22 cellular contexts compared by ENCODE assay signal in the genomic region with DNA sequence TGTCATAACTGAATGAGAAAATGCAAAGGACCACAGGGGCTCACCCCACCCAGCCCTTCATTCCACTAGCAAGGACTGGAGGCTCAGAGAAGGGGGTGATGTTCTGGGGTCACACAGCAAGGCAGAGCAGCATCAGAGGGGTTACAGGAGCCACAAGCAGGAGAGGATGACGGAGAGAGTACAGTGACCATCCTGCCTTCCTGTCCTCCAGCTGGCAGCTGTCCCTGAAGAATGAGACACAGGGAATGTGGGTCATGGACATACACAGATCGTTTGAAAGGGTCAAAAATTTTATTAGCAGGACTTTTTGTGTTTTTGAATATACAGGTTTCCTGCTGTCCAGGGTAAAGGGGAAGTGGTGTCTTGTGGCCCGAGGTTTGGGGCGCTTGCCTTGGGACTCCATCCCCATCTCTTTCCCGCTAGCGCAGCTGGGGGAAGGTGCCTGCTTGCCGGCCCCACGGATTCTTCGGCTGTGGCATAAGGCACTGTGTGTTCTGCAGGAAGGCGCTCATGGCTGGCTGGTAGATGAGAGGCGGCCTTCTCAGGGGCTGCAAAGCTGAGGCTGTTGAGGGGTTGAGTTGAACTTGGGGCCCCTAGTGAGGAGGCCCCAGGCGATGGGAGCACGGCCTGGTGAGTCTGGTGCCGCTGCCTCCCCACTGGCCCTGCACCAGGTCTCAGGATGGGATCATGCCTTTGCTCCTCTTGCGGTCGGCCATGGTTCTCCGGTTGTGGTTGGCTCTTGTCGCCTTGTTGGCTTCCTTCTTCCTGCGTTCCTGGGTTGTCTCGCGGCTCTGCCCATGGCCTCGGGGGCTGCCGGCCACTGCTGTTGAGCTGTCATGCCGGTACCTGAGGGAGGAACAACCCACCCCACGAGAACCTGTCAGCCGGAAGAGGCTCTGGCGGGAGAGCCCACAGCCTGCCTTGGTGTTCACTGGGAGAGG. TPM values are rescaled to one million over a fixed set of nuclear protein-coding genes. Genes with fewer than 3 reads are reported as not detected.
DNase-seq lines count a peak whose midpoint lies in the region; ATAC-seq and TF ChIP-seq lines count a peak whose summit lies in the region.
"Had no signal": no experiment of that assay in that cellular context is flagged by ENCODE, and none has a peak within 500 bp of the region (broad histone marks: within the 10 kb centered on the region; RNA-seq: fewer than 3 reads in every experiment).

No MANE protein-coding gene starts in this region.

- H2AFZ ChIP-seq in mammary epithelial cell (ENCODE audit: low read depth, low read length): no peak overlapping the region
- H2AFZ ChIP-seq: GM23248 had no signal

- peaks cover 0 to 6% of the 10 kb centered on the region in 2 donors for H3K36me3 Mint-ChIP-seq in activated naive CD4-positive, alpha-beta T cell treated with anti-CD3 and anti-CD28 coated beads, Interleukin-2, amount 50 U/mL, for 72 hours
- H3K36me3 Mint-ChIP-seq in progenitor cell of endocrine pancreas (ENCODE audit: insufficient read depth): peaks cover 35% of the 10 kb centered on the region

- ATAC-seq in activated naive CD4-positive, alpha-beta T cell treated with anti-CD3 and anti-CD28 coated beads, Interleukin-2, amount 50 U/mL, for 72 hours: no peak
- ATAC-seq in GM21447 (IDR thresholded peaks at IDR 0.05; ENCODE audit: unreplicated experiment): no peak
- ATAC-seq: CD8-positive, alpha-beta T cell; GM12878 had no signal

- DNase-seq in activated naive CD4-positive, alpha-beta T cell treated with anti-CD3 and anti-CD28 coated beads, Interleukin-2, amount 50 U/mL, for 72 hours (ENCODE audit: low spot score in 2 of 2): no peak
- DNase-seq in activated naive CD4-positive, alpha-beta T cell treated with anti-CD3 and anti-CD28 coated beads, Interleukin-2, amount 50 U/mL, for 16 hours: no peak
- DNase-seq in RWPE1 (ENCODE audit: low spot score) (no peak), mammary epithelial cell (no peak), progenitor cell of endocrine pancreas (ENCODE audit: low spot score, unreplicated experiment) (no peak), AML-193 (lab: John Stamatoyannopoulos, UW) (no peak), SW480 (ENCODE audit: low spot score) (no peak)
- DNase-seq: 8988T; CD8-positive, alpha-beta T cell; GDM1; GM23248; HCEC 1CT; KG1; NCI-H1092; NCI-H1694; NCI-H2107; NCI-H226; NCI-H524 treated with DMSO at 0.1 percent for 48 hours; SHP77 had no signal

- no peak overlapping the region for H3K4me2 ChIP-seq in mammary epithelial cell (ENCODE audit: insufficient read depth, low read depth, low read length)

- CTCF ChIA-PET in RWPE1 (lab: Yijun Ruan, JAX): no interaction called here
- CTCF ChIA-PET in mammary epithelial cell (lab: Charles Lee; ENCODE audit: low non-redundant PET): no interaction called here

- TSS peak; percentile 82 for BruUV-seq in mammary epithelial cell (replicated peaks; lab: Mats Ljungman, UMichigan)

- no peak overlapping the region for H3K9ac ChIP-seq in mammary epithelial cell (ENCODE audit: insufficient read depth, low read length)
- H3K9ac ChIP-seq: GM23248 had no signal

- H3K9me3 ChIP-seq in mammary epithelial cell (replicated peaks; ENCODE audit: insufficient read depth, low read length): no peaks in the 10 kb centered on the region

- H3K4me3 ChIP-seq in mammary epithelial cell (replicated peaks in 1 of 3; ENCODE audit: insufficient read depth in 1 of 3, low read depth in 2 of 3, low read length in 3 of 3): no peak overlapping the region
- H3K4me3 ChIP-seq: GM12878, GM23248 had no signal

- H3K27ac Mint-ChIP-seq in activated naive CD4-positive, alpha-beta T cell treated with anti-CD3 and anti-CD28 coated beads, Interleukin-2, amount 50 U/mL, for 72 hours: peak overlapping the region; percentile 6 to 95
- H3K27ac Mint-ChIP-seq in progenitor cell of endocrine pancreas: peak overlapping the region; percentile 27
- H3K27ac Mint-ChIP-seq: CD8-positive, alpha-beta T cell had no signal

- H3K4me1 ChIP-seq in mammary epithelial cell (ENCODE audit: insufficient read depth, low read length): peaks cover 3% of the 10 kb centered on the region

- intact Hi-C loops in mammary epithelial cell (cut with micrococcal nuclease): no loop called here

- TF ChIP-seq CTCF in RWPE1 (conservative IDR thresholded peaks at IDR 0.05; ENCODE audit: low read depth) (no peak), mammary epithelial cell (conservative IDR thresholded peaks at IDR 0.05 in 1 of 2, IDR thresholded peaks at IDR 0.05 in 1 of 2; ENCODE audit: extremely low read depth in 1 of 2, insufficient read depth in 1 of 2, low read depth in 1 of 2, low read length in 2 of 2) (no peak), progenitor cell of endocrine pancreas (IDR thresholded peaks at IDR 0.05; ENCODE audit: unreplicated experiment) (no peak)

- peaks cover 10% of the 10 kb centered on the region for H3K27me3 Mint-ChIP-seq in progenitor cell of endocrine pancreas

- 90% methylated on average over 22 of the region's 27 CpGs for WGBS in mammary epithelial cell (ENCODE audit: low coverage, missing lambda C conversion rate)

- peaks cover 13% of the 10 kb centered on the region for H3K36me3 ChIP-seq in mammary epithelial cell (ENCODE audit: insufficient read depth, low read length)

- no peaks in the 10 kb centered on the region for H3K27me3 ChIP-seq in mammary epithelial cell (ENCODE audit: insufficient read depth, low read length)

- H3K4me3 Mint-ChIP-seq in progenitor cell of endocrine pancreas (ENCODE audit: low read depth): no peak overlapping the region
- H3K4me3 Mint-ChIP-seq: CD8-positive, alpha-beta T cell had no signal

- in situ Hi-C loops in mammary epithelial cell (cut with MboI; ENCODE audit: low sequenced_read_pairs in 2 of 2): no loop called here

- H3K9me3 Mint-ChIP-seq in activated naive CD4-positive, alpha-beta T cell treated with anti-CD3 and anti-CD28 coated beads, Interleukin-2, amount 50 U/mL, for 72 hours: no peaks in the 10 kb centered on the region
- no peaks in the 10 kb centered on the region for H3K9me3 Mint-ChIP-seq in progenitor cell of endocrine pancreas (ENCODE audit: low read depth)
- H3K9me3 Mint-ChIP-seq: CD8-positive, alpha-beta T cell had no signal

- no peaks in the 10 kb centered on the region for H4K20me1 ChIP-seq in mammary epithelial cell (ENCODE audit: insufficient read depth, low read length)

- H3K27ac ChIP-seq in RWPE1: peak overlapping the region; percentile 25
- H3K27ac ChIP-seq in mammary epithelial cell (ENCODE audit: insufficient read depth, low read depth, low read length): no peak overlapping the region
- H3K27ac ChIP-seq: GM23248, HL-60 had no signal

- H3K79me2 ChIP-seq in mammary epithelial cell (ENCODE audit: insufficient read depth, low read length): no peaks in the 10 kb centered on the region

- POLR2A ChIA-PET in RWPE1 (lab: Yijun Ruan, JAX; ENCODE audit: low non-redundant PET): no interaction called here

- H3K4me1 Mint-ChIP-seq in progenitor cell of endocrine pancreas (ENCODE audit: low read depth): peaks cover 34% of the 10 kb centered on the region

- dilution Hi-C loops in mammary epithelial cell (cut with HindIII; ENCODE audit: low sequenced_read_pairs): no loop called here

RNA-seq across cellular contexts. Expression of a gene that starts 21.4 kb away (rescaled TPM):
- total RNA-seq in activated naive CD4-positive, alpha-beta T cell treated with anti-CD3 and anti-CD28 coated beads, Interleukin-2, amount 50 U/mL, for 72 hours: 100 to 1,000 TPM in 1 of 2 donors, 10 to 100 TPM in 1; 72.2 to 107 TPM
- total RNA-seq in mammary epithelial cell (10 to 100 TPM; 49.3 to 95.2 TPM), progenitor cell of endocrine pancreas (109 and 120 TPM in 2 replicates)
- 178 TPM for polyA plus RNA-seq in mammary epithelial cell
- 76.8 TPM for polyA minus RNA-seq in mammary epithelial cell

RNA-seq across cellular contexts. Expression of a gene that starts 21.8 kb away (rescaled TPM):
- 10 to 100 TPM; 16.3 to 18.6 TPM for total RNA-seq in activated naive CD4-positive, alpha-beta T cell treated with anti-CD3 and anti-CD28 coated beads, Interleukin-2, amount 50 U/mL, for 72 hours
- total RNA-seq in mammary epithelial cell: 10 to 100 TPM; 15.3 to 15.5 TPM
- 15.1 TPM for polyA plus RNA-seq in mammary epithelial cell
- polyA minus RNA-seq in mammary epithelial cell: 11.3 TPM
- 21.1 and 21.2 TPM in 2 replicates for total RNA-seq in progenitor cell of endocrine pancreas

RNA-seq across cellular contexts. Expression of a gene that starts 49.5 kb away (rescaled TPM):
- 10 to 100 TPM; 55.0 to 73.2 TPM for total RNA-seq in activated naive CD4-positive, alpha-beta T cell treated with anti-CD3 and anti-CD28 coated beads, Interleukin-2, amount 50 U/mL, for 72 hours
- total RNA-seq in mammary epithelial cell: 10 to 100 TPM; 41.3 to 72.2 TPM
- 41.7 TPM for polyA plus RNA-seq in mammary epithelial cell
- polyA minus RNA-seq in mammary epithelial cell: 155 TPM
- total RNA-seq in progenitor cell of endocrine pancreas: 56.1 and 60.6 TPM in 2 replicates
